In genomic region chr3:14304101-14305045, GRCh38 we compare ENCODE assay signal across 19 cellular contexts.
DNase-seq lines count a peak whose midpoint lies in the region; ATAC-seq lines count a peak whose summit lies in the region.
"Had no signal": no experiment of that assay in that cellular context is flagged by ENCODE, and none has a peak within 500 bp of the region (broad histone marks: within the 10 kb centered on the region; RNA-seq: fewer than 3 reads in every experiment).

No MANE protein-coding gene starts in this region.

- DNase-seq in G401 (ENCODE audit: low spot score): peak; percentile 80
- DNase-seq in NCI-H2196 (lab: John Stamatoyannopoulos, UW; ENCODE audit: unreplicated experiment): peak; percentile 13
- DNase-seq in posterior vena cava (ENCODE audit: low spot score): peak; percentile 57
- DNase-seq in AG20443 (ENCODE audit: low spot score): no peak
- DNase-seq in NCI-H187 (lab: John Stamatoyannopoulos, UW): no peak
- DNase-seq: activated CD4-positive, alpha-beta T cell treated with anti-CD3 and anti-CD28 coated beads, Interleukin-2, amount 10 ng/mL, durations not matched to agents 7 days and 5 days; activated CD8-positive, alpha-beta memory T cell treated with anti-CD3 and anti-CD28 coated beads, Interleukin-2, amount 50 U/mL, for 4 hours; body of pancreas; cortex of kidney; hippocampal formation; islet precursor cell; naive thymus-derived CD4-positive, alpha-beta T cell; NCI-H1092; NCI-H2171; pancreas; SJCRH30; tibial artery had no signal

- in situ Hi-C loops in G401 (cut with HindIII; ENCODE audit: low sequenced_read_pairs): no loop called here

- intact Hi-C loops in posterior vena cava (cut with DNase I): no loop called here

- ATAC-seq in esophagus mucosa (peak; percentile 31), GM19452 (IDR thresholded peaks at IDR 0.05; ENCODE audit: unreplicated experiment) (no peak)
- ATAC-seq: body of pancreas; naive thymus-derived CD4-positive, alpha-beta T cell; pancreas had no signal

Comparison
In these comparisons a context has a peak if more than half of its experiments do, and no peak if none do; other contexts are left out.
1. DNase-seq: peak in G401 (single experiment), NCI-H2196 (single experiment) and posterior vena cava (single experiment); none in AG20443 (single experiment) and NCI-H187 (0 of 2).